In the genomic region with DNA sequence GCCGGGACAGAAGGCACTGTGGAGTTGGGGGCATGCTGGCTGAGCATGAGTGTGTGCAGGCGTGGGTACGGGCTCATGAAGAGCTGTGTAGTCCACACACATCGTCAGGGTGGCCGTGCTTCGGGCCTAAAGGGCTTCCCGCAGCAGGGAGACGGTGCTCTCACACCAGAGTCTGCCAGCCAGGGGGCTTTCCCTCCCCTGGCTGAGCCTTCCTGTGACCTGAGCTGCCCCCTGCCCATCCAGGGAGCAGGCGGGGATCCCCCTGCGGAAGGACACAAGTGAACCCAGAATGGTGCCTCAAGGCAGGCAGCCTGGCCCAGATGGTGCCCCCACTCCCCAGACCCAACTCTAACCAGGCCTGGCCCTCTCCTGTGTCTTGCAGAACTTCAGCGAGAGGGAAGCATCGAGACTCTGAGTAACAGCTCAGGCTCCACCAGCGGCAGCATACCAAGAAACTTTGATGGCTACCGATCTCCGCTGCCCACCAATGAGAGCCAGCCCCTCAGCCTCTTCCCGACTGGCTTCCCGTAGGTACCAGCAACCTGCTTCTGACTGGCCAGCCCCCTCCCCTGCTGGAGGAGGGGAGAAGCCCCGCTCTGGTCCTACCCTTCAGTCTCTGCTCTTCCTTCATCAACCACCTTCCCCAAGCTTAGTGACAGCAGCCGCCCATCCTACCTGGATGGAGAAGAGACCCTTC, we compare ENCODE assay signal across 2 cellular contexts.
TF ChIP-seq lines count a peak whose summit lies in the region.

No MANE protein-coding gene starts in this region.

TF ChIP-seq in IMR-90, 13 proteins besides CTCF, POLR2A, EP300 and RAD21:
- TF ChIP-seq RFX5 (IDR thresholded peaks at IDR 0.05; ENCODE audit: low read depth, low read length): no peak
- no peak for TF ChIP-seq BHLHE40 (IDR thresholded peaks at IDR 0.05; ENCODE audit: low read depth, low read length)
- no peak for TF ChIP-seq RCOR1 (IDR thresholded peaks at IDR 0.05; ENCODE audit: insufficient replicate concordance, low read length)
- no peak for TF ChIP-seq ELK1 (IDR thresholded peaks at IDR 0.05; ENCODE audit: borderline replicate concordance, low read depth, low read length)
- no peak for TF ChIP-seq NFE2L2 (IDR thresholded peaks at IDR 0.05; ENCODE audit: low read depth, low read length)
- no peak for TF ChIP-seq CEBPB (IDR thresholded peaks at IDR 0.05; ENCODE audit: low read depth, low read length)
TF ChIP-seq in IMR-90: peak in this region for 0.

TF ChIP-seq in H1, 55 proteins besides CTCF, POLR2A, EP300 and RAD21:
- no peak for TF ChIP-seq POU5F1 (IDR thresholded peaks at IDR 0.05; ENCODE audit: low read depth, low read length)
- TF ChIP-seq NANOG (IDR thresholded peaks at IDR 0.05; ENCODE audit: insufficient read depth, low read depth, low read length, poor library complexity, severe bottlenecking): no peak
- TF ChIP-seq TAF1 (IDR thresholded peaks at IDR 0.05; ENCODE audit: low read depth, low read length): no peak
- TF ChIP-seq PHF8 (conservative IDR thresholded peaks at IDR 0.05; ENCODE audit: low read depth, low read length): no peak
- no peak for TF ChIP-seq SP2 (IDR thresholded peaks at IDR 0.05; ENCODE audit: low read length)
- TF ChIP-seq, protein P1, sequence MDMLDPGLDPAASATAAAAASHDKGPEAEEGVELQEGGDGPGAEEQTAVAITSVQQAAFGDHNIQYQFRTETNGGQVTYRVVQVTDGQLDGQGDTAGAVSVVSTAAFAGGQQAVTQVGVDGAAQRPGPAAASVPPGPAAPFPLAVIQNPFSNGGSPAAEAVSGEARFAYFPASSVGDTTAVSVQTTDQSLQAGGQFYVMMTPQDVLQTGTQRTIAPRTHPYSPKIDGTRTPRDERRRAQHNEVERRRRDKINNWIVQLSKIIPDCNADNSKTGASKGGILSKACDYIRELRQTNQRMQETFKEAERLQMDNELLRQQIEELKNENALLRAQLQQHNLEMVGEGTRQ (IDR thresholded peaks at IDR 0.05; ENCODE audit: low read length): no peak
- no peak for TF ChIP-seq ZNF274 (IDR thresholded peaks at IDR 0.05; ENCODE audit: borderline replicate concordance, extremely low read depth, low read length)
- TF ChIP-seq JUND (IDR thresholded peaks at IDR 0.05; ENCODE audit: low read length): no peak
- TF ChIP-seq FOSL1 (IDR thresholded peaks at IDR 0.05; ENCODE audit: insufficient read depth, low read depth, low read length): no peak
- no peak for TF ChIP-seq CEBPB (IDR thresholded peaks at IDR 0.05; ENCODE audit: low read depth, low read length)
- TF ChIP-seq MAFK (IDR thresholded peaks at IDR 0.05; ENCODE audit: low read depth, low read length): no peak
- TF ChIP-seq, protein P2, sequence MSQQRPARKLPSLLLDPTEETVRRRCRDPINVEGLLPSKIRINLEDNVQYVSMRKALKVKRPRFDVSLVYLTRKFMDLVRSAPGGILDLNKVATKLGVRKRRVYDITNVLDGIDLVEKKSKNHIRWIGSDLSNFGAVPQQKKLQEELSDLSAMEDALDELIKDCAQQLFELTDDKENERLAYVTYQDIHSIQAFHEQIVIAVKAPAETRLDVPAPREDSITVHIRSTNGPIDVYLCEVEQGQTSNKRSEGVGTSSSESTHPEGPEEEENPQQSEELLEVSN (IDR thresholded peaks at IDR 0.05): no peak
- no peak for TF ChIP-seq CTBP2 (IDR thresholded peaks at IDR 0.05; ENCODE audit: borderline replicate concordance, insufficient read depth, insufficient read length, low read length)
- TF ChIP-seq SAP30 (IDR thresholded peaks at IDR 0.05; ENCODE audit: insufficient read depth, insufficient replicate concordance, low read length): no peak
- no peak for TF ChIP-seq CREB1 (IDR thresholded peaks at IDR 0.05)
- TF ChIP-seq CHD1 (IDR thresholded peaks at IDR 0.05; ENCODE audit: low read depth, low read length): no peak
- no peak for TF ChIP-seq CBX8 (IDR thresholded peaks at IDR 0.05; ENCODE audit: borderline replicate concordance, low read depth, low read length)
